In the genomic region with DNA sequence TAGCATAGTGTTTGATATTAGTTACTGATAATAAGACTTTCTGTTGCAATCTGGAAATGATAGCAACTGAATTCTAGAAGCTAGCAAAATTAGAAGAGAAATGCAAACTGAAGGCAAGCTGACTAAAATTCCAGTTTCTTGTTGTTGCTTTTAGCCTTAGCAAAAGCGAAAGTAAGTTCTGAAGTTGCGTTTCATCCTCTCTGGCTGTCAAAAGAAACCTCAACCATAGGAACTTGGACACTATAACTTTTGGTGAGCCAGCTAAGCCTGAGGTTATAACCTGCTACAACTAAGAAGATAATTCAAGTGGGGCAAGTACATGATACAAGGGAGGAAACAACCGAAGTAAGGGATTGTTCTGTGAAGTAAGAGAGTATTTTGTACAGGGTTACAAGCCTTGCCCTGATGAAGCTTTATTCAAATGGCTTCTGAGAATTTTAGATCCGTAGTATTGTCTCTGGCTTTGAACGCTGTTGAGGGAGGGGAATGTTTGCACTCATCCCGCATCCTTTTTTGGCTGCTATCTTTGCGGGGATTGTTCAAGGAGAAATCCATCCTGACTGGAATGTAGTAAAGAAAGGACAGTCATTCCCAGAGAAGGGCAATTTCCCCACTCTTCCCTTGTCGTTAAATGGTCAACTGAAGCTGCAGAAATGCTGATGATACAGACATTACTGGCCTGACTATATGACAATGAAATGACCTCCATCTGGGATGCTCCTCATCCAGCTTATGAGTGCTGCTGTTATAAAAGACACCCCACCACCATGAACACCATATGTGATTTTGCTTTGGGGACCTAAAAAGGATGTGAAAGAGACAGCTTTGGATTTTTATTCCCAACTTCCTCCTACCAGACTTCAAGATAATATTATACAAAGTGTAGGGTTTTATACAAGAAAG, we compare ENCODE assay signal across 8 cellular contexts. TPM values are rescaled to one million over a fixed set of nuclear protein-coding genes. Genes with fewer than 3 reads are reported as not detected.
A peak's percentile ranks its signal among the peaks of the same experiment; 100 is the strongest.
DNase-seq lines count a peak whose midpoint lies in the region; ATAC-seq and TF ChIP-seq lines count a peak whose summit lies in the region.

No MANE protein-coding gene starts in this region.

- H3F3A ChIP-seq in SK-N-SH (replicated peaks; ENCODE audit: insufficient read depth) = no peaks in the 10 kb centered on the region

- H3K9me3 ChIP-seq in muscle layer of colon (ENCODE audit: low read length) (no peaks in the 10 kb centered on the region), SK-N-SH (no peaks in the 10 kb centered on the region)

- no peak overlapping the region for H3K4me2 ChIP-seq in SK-N-SH

- CTCF ChIA-PET in SK-N-SH (lab: Yijun Ruan, JAX) = no interaction called here

- no peaks in the 10 kb centered on the region for H3K9me2 ChIP-seq in SK-N-SH

- H3K4me3 ChIP-seq in muscle layer of colon (ENCODE audit: low read depth in 1 of 2, low read length in 2 of 2) (peak overlapping the region in 1 of 2 donors; percentile 16), SK-N-SH (ENCODE audit: low read depth in 2 of 2, low read length in 1 of 2) (no peak overlapping the region)

- no peaks in the 10 kb centered on the region for H4K20me1 ChIP-seq in SK-N-SH (ENCODE audit: insufficient read depth)

- peak; percentile 8 to 18 for DNase-seq in activated T-cell treated with anti-CD3 and anti-CD28 coated beads, Interleukin-2, amount 50 U/mL, for 72 hours
- DNase-seq in activated T-cell treated with anti-CD3 and anti-CD28 coated beads, Interleukin-2, amount 50 U/mL, for 1 hour = no peak
- DNase-seq in D341Med (ENCODE audit: low spot score) (no peak), SK-N-SH (no peak), NCI-H510A treated with DMSO at 0.1 percent for 48 hours (lab: John Stamatoyannopoulos, UW) (no peak)

- peak overlapping the region; percentile 70 for H3K27ac Mint-ChIP-seq in activated T-cell treated with anti-CD3 and anti-CD28 coated beads, Interleukin-2, amount 50 U/mL, for 72 hours
- peak overlapping the region; percentile 74 for H3K27ac Mint-ChIP-seq in activated T-helper 17 cell treated with anti-CD3 and anti-CD28 coated beads, Interleukin-2, amount 50 U/mL, for 72 hours

- no peaks in the 10 kb centered on the region for H3K27me3 ChIP-seq in muscle layer of colon (ENCODE audit: control insufficient read depth in 1 of 2, insufficient read depth in 2 of 2, low read length in 2 of 2)
- no peaks in the 10 kb centered on the region for H3K27me3 ChIP-seq in SK-N-SH (ENCODE audit: insufficient read depth)

- POLR2A ChIA-PET in SK-N-SH (lab: Yijun Ruan, JAX) = no interaction called here

- peak overlapping the region; percentile 12 for H3K27ac ChIP-seq in muscle layer of colon (ENCODE audit: low read depth, low read length)
- H3K27ac ChIP-seq in SK-N-SH (ENCODE audit: low read depth in 2 of 2, low read length in 1 of 2) = no peak overlapping the region

- H3K36me3 Mint-ChIP-seq in activated T-cell treated with anti-CD3 and anti-CD28 coated beads, Interleukin-2, amount 50 U/mL, for 72 hours (ENCODE audit: insufficient read depth in 2 of 2) = peaks cover 0 to 1% of the 10 kb centered on the region in 2 donors
- no peaks in the 10 kb centered on the region for H3K36me3 Mint-ChIP-seq in activated T-helper 17 cell treated with anti-CD3 and anti-CD28 coated beads, Interleukin-2, amount 50 U/mL, for 72 hours (ENCODE audit: low read depth)

- peaks cover 33% of the 10 kb centered on the region for H3K4me1 Mint-ChIP-seq in activated T-cell treated with anti-CD3 and anti-CD28 coated beads, Interleukin-2, amount 50 U/mL, for 72 hours (ENCODE audit: low read depth)
- peaks cover 13% of the 10 kb centered on the region for H3K4me1 Mint-ChIP-seq in activated T-helper 17 cell treated with anti-CD3 and anti-CD28 coated beads, Interleukin-2, amount 50 U/mL, for 72 hours

- no peak for TF ChIP-seq RAD21 in SK-N-SH (IDR thresholded peaks at IDR 0.05; ENCODE audit: low read length)

- H3K79me2 ChIP-seq in SK-N-SH (ENCODE audit: insufficient read depth) = no peaks in the 10 kb centered on the region

- no peaks in the 10 kb centered on the region for H3K27me3 Mint-ChIP-seq in activated T-cell treated with anti-CD3 and anti-CD28 coated beads, Interleukin-2, amount 50 U/mL, for 72 hours (ENCODE audit: low read depth)
- no peaks in the 10 kb centered on the region for H3K27me3 Mint-ChIP-seq in activated T-helper 17 cell treated with anti-CD3 and anti-CD28 coated beads, Interleukin-2, amount 50 U/mL, for 72 hours

- H3K9ac ChIP-seq in muscle layer of colon (ENCODE audit: low read length) (no peak overlapping the region), SK-N-SH (no peak overlapping the region)

- no peak for TF ChIP-seq EP300 in SK-N-SH (IDR thresholded peaks at IDR 0.05; ENCODE audit: borderline replicate concordance in 1 of 2, low read depth in 1 of 2, low read length in 1 of 2)

- peak; percentile 91 to 95 for ATAC-seq in activated T-cell treated with anti-CD3 and anti-CD28 coated beads, Interleukin-2, amount 50 U/mL, for 72 hours (replicated peaks in 1 of 2)
- peak; percentile 83 for ATAC-seq in HG03103 (IDR thresholded peaks at IDR 0.05; ENCODE audit: low read depth, unreplicated experiment)
- peak; percentile 94 for ATAC-seq in activated T-helper 17 cell treated with anti-CD3 and anti-CD28 coated beads, Interleukin-2, amount 50 U/mL, for 72 hours (replicated peaks)

- 91% methylated on average over 8 of the region's 8 CpGs for WGBS in SK-N-SH (ENCODE audit: low lambda C conversion rate)

- peaks cover 4% of the 10 kb centered on the region for H3K36me3 ChIP-seq in muscle layer of colon (ENCODE audit: insufficient read depth, low read length)
- peaks cover 10 to 14% of the 10 kb centered on the region in 2 experiments for H3K36me3 ChIP-seq in SK-N-SH (replicated peaks in 1 of 2; ENCODE audit: control insufficient read depth in 1 of 2, insufficient read depth in 2 of 2, low read length in 1 of 2)

- H3K4me3 Mint-ChIP-seq in activated T-cell treated with anti-CD3 and anti-CD28 coated beads, Interleukin-2, amount 50 U/mL, for 72 hours = peak overlapping the region; percentile 70 to 82
- peak overlapping the region; percentile 74 for H3K4me3 Mint-ChIP-seq in activated T-helper 17 cell treated with anti-CD3 and anti-CD28 coated beads, Interleukin-2, amount 50 U/mL, for 72 hours

- no peak overlapping the region for H2AFZ ChIP-seq in SK-N-SH (ENCODE audit: low read depth)

- H3K9me3 Mint-ChIP-seq in activated T-cell treated with anti-CD3 and anti-CD28 coated beads, Interleukin-2, amount 50 U/mL, for 72 hours = no peaks in the 10 kb centered on the region
- no peaks in the 10 kb centered on the region for H3K9me3 Mint-ChIP-seq in activated T-helper 17 cell treated with anti-CD3 and anti-CD28 coated beads, Interleukin-2, amount 50 U/mL, for 72 hours

- H3K4me1 ChIP-seq in muscle layer of colon (ENCODE audit: insufficient read depth, low read length) (no peaks in the 10 kb centered on the region), SK-N-SH (ENCODE audit: control insufficient read depth in 1 of 2, insufficient read depth in 2 of 2, low read depth in 1 of 2, low read length in 1 of 2) (no peaks in the 10 kb centered on the region)

- TF ChIP-seq CTCF in SK-N-SH (IDR thresholded peaks at IDR 0.05) = no peak

TF ChIP-seq in SK-N-SH, 30 proteins besides CTCF, POLR2A, EP300 and RAD21:
- TF ChIP-seq, protein P1, sequence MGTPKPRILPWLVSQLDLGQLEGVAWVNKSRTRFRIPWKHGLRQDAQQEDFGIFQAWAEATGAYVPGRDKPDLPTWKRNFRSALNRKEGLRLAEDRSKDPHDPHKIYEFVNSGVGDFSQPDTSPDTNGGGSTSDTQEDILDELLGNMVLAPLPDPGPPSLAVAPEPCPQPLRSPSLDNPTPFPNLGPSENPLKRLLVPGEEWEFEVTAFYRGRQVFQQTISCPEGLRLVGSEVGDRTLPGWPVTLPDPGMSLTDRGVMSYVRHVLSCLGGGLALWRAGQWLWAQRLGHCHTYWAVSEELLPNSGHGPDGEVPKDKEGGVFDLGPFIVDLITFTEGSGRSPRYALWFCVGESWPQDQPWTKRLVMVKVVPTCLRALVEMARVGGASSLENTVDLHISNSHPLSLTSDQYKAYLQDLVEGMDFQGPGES (IDR thresholded peaks at IDR 0.05; ENCODE audit: low read depth, low read length) = no peak

RNA-seq across cellular contexts. Expression of a gene that starts 7.0 kb away (rescaled TPM):
- total RNA-seq in activated T-cell treated with anti-CD3 and anti-CD28 coated beads, Interleukin-2, amount 50 U/mL, for 72 hours = 10 to 100 TPM; 69.5 to 79.6 TPM
- 10 to 100 TPM; 43.3 to 56.4 TPM for total RNA-seq in activated T-helper 17 cell treated with anti-CD3 and anti-CD28 coated beads, Interleukin-2, amount 50 U/mL, for 72 hours
- polyA plus RNA-seq in SK-N-SH (2012; rRNA removed) = 23.3 and 33.5 TPM in 2 replicates
- polyA plus RNA-seq in SK-N-SH (2012; cell fraction: cytosol; rRNA removed) = 28.7 and 30.2 TPM in 2 replicates
- 25.5 and 74.7 TPM in 2 replicates for polyA plus RNA-seq in SK-N-SH (2012; cell fraction: nucleus; rRNA removed)

Comparison
In these comparisons a context has a peak if more than half of its experiments do, and no peak if none do; other contexts are left out.
1. DNase-seq: peak in activated T-cell treated with anti-CD3 and anti-CD28 coated beads, Interleukin-2, amount 50 U/mL, for 72 hours (2 of 2); none in activated T-cell treated with anti-CD3 and anti-CD28 coated beads, Interleukin-2, amount 50 U/mL, for 1 hour (single experiment), D341Med (single experiment), SK-N-SH (single experiment) and NCI-H510A treated with DMSO at 0.1 percent for 48 hours (single experiment).
2. Peak in every context shown above with its lines, with median percentiles within 50 percentile points of each other: ATAC-seq.